29 cellular contexts compared by ENCODE assay signal in the genomic region with DNA sequence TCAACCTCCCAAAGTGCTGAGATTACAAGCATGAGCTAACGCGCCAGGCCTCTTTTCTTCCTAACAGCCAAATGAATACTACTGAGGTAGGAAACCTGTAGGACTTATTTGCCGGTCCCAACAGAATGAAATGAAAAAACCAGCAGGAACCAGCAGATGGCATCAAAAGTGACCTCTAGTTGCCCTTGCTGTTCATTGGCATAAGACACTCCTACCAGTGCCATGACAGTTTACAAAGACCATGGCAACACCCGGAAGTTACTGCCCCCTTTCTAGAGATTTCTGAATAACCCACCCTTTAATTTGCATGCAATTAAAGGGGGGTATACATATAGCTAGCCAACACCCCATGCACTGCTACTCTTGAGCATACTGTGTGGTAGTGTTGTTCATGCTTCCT.
"Had no signal": no experiment of that assay in that cellular context is flagged by ENCODE, and none has a peak within 500 bp of the region (broad histone marks: within the 10 kb centered on the region; RNA-seq: fewer than 3 reads in every experiment).

No MANE protein-coding gene starts in this region.

- H3K4me1 ChIP-seq: Peyer's patch had no signal

- H3K4me3 ChIP-seq: Peyer's patch had no signal

- H3K9me3 ChIP-seq: Peyer's patch had no signal

- H3K4me3 Mint-ChIP-seq: activated CD8-positive, alpha-beta T cell treated with anti-CD3 and anti-CD28 coated beads, Interleukin-2, amount 10 ng/mL, durations not matched to agents 7 days and 5 days; activated naive CD4-positive, alpha-beta T cell treated with anti-CD3 and anti-CD28 coated beads, Interleukin-2, amount 50 U/mL, for 24 hours; activated T-helper 1 cell treated with anti-CD3 and anti-CD28 coated beads, Interleukin-12 subunit alpha, Interleukin-12 subunit beta, Interleukin-2, Interleukin-4 antibody, amounts not matched to agents 30 ng/mL and 10 ng/mL and 1 ng/mL, durations not matched to agents 14 hours and 24 hours and 36 hours; central memory CD8-positive, alpha-beta T cell; T-helper 17 cell; WTC11 had no signal

- H3K27ac ChIP-seq: Peyer's patch had no signal

- H3K27ac Mint-ChIP-seq: activated CD8-positive, alpha-beta T cell treated with anti-CD3 and anti-CD28 coated beads, Interleukin-2, amount 10 ng/mL, durations not matched to agents 7 days and 5 days; activated naive CD4-positive, alpha-beta T cell treated with anti-CD3 and anti-CD28 coated beads, Interleukin-2, amount 50 U/mL, for 24 hours; activated T-helper 1 cell treated with anti-CD3 and anti-CD28 coated beads, Interleukin-12 subunit alpha, Interleukin-12 subunit beta, Interleukin-2, Interleukin-4 antibody, amounts not matched to agents 30 ng/mL and 10 ng/mL and 1 ng/mL, durations not matched to agents 14 hours and 24 hours and 36 hours; T-helper 17 cell had no signal

- H3K4me1 Mint-ChIP-seq: WTC11 had no signal

- DNase-seq: activated CD4-positive, alpha-beta T cell treated with anti-CD3 and anti-CD28 coated beads for 48 hours; activated CD4-positive, alpha-beta T cell treated with anti-CD3 and anti-CD28 coated beads, Interleukin-2, amount 50 U/mL, for 4 hours; activated CD4-positive, CD25-positive, alpha-beta regulatory T cell treated with anti-CD3 and anti-CD28 coated beads, Interleukin-2, amount 50 U/mL, for 72 hours; activated CD8-positive, alpha-beta memory T cell treated with anti-CD3 and anti-CD28 coated beads, Interleukin-2, amount 50 U/mL, for 48 hours; activated CD8-positive, alpha-beta T cell treated with anti-CD3 and anti-CD28 coated beads, Interleukin-2, amount 10 ng/mL, durations not matched to agents 7 days and 5 days; activated effector memory CD4-positive, alpha-beta T cell treated with Interleukin-2 at 50 U/mL for 16 hours; activated naive CD4-positive, alpha-beta T cell; activated T-cell treated with anti-CD3 and anti-CD28 coated beads, Interleukin-2, amount 50 U/mL, for 1 hour; aorta; KBM-7; NCI-H1417 treated with DMSO at 0.1 percent for 48 hours; NCI-H1694; NCI-H2029; NCI-H2107; NCI-H2171 treated with DMSO at 0.1 percent for 48 hours; NCI-H345; NCI-H510A; NCI-H526 treated with DMSO at 0.1 percent for 48 hours; NCI-H82; NK-92 treated with Interleukin-12 subunit alpha and Interleukin-12 subunit beta, amount 100 ng/mL, for 24 hours; OCI-M1; Peyer's patch; SHP77 treated with DMSO at 0.1 percent for 48 hours; T-helper 17 cell; T-helper 9 cell had no signal

- H3K9me3 Mint-ChIP-seq: activated naive CD4-positive, alpha-beta T cell treated with anti-CD3 and anti-CD28 coated beads, Interleukin-2, amount 50 U/mL, for 24 hours; central memory CD8-positive, alpha-beta T cell had no signal

- H3K27me3 Mint-ChIP-seq: activated naive CD4-positive, alpha-beta T cell treated with anti-CD3 and anti-CD28 coated beads, Interleukin-2, amount 50 U/mL, for 24 hours; central memory CD8-positive, alpha-beta T cell; T-helper 17 cell had no signal

- H3K27me3 ChIP-seq: Peyer's patch had no signal
